Comparison of ENCODE assay signal across 8 cellular contexts in genomic region chr14:94770251-94770749, GRCh38. TPM values are rescaled to one million over a fixed set of nuclear protein-coding genes. Genes with fewer than 3 reads are reported as not detected.
DNase-seq lines count a peak whose midpoint lies in the region; ATAC-seq and TF ChIP-seq lines count a peak whose summit lies in the region.

No MANE protein-coding gene starts in this region.

- H3K27ac ChIP-seq in HUES6 (ENCODE audit: low read depth, low read length) (no peak overlapping the region), dorsolateral prefrontal cortex (no peak overlapping the region)

- no peaks in the 10 kb centered on the region for H3K36me3 Mint-ChIP-seq in natural killer cell treated with Interleukin-12 subunit alpha and Interleukin-12 subunit beta and Interleukin-15 and Interleukin-18, amount 100 ng/mL, for 72 hours

- H3K4me3 Mint-ChIP-seq in natural killer cell treated with Interleukin-12 subunit alpha and Interleukin-12 subunit beta and Interleukin-15 and Interleukin-18, amount 100 ng/mL, for 72 hours, result peak overlapping the region; percentile 73

- H3K36me3 ChIP-seq in HUES6 (ENCODE audit: control insufficient read depth, insufficient read depth, low read length), result no peaks in the 10 kb centered on the region

- H3K9ac ChIP-seq in HUES6 (ENCODE audit: low read length), result no peak overlapping the region

- peaks cover 100% of the 10 kb centered on the region for H3K27me3 ChIP-seq in HUES6 (ENCODE audit: control insufficient read depth, insufficient read depth, low read length)
- peaks cover 20 to 100% (median 100%) of the 10 kb centered on the region in 45 donors for H3K27me3 ChIP-seq in dorsolateral prefrontal cortex

- intact Hi-C loops in dorsolateral prefrontal cortex (cut with DNase I), result no loop called here

- H3K9me3 ChIP-seq in HUES6 (ENCODE audit: control insufficient read depth, insufficient read depth, low read depth, low read length), result no peaks in the 10 kb centered on the region

- H3K4me1 Mint-ChIP-seq in natural killer cell treated with Interleukin-12 subunit alpha and Interleukin-12 subunit beta and Interleukin-15 and Interleukin-18, amount 100 ng/mL, for 72 hours (ENCODE audit: low read depth in 2 of 2), result peaks cover 22 to 23% of the 10 kb centered on the region in 2 donors

- DNase-seq in AG04449 (ENCODE audit: low read depth, low spot score), result no peak
- no peak for DNase-seq in dorsolateral prefrontal cortex
- DNase-seq in natural killer cell treated with Interleukin-12 subunit alpha and Interleukin-12 subunit beta and Interleukin-15 and Interleukin-18, amount 100 ng/mL, for 72 hours (ENCODE audit: low spot score), result no peak
- no peak for DNase-seq in stimulated activated CD4-positive, alpha-beta T cell treated with anti-CD3 and anti-CD28 coated beads, Interleukin-2, amount 100 ng/mL, for 24 hours
- DNase-seq in NCI-H1417 treated with DMSO at 0.1 percent for 48 hours (lab: John Stamatoyannopoulos, UW), result no peak

- H3K4me1 ChIP-seq in HUES6 (ENCODE audit: control insufficient read depth, insufficient read depth, low read length), result peaks cover 66% of the 10 kb centered on the region

- POLR2A ChIA-PET in AG04449 (lab: Yijun Ruan, JAX), result no interaction called here

- TF ChIP-seq CTCF in AG04449 (IDR thresholded peaks at IDR 0.05; ENCODE audit: insufficient read depth, low read length, missing control alignments) (no peak), dorsolateral prefrontal cortex (IDR thresholded peaks at IDR 0.05 in 54 of 56, conservative IDR thresholded peaks at IDR 0.05 in 2 of 56; ENCODE audit: low read depth in 1 of 56, partially characterized antibody in 56 of 56) (no peak)

- H3K9me3 Mint-ChIP-seq in natural killer cell treated with Interleukin-12 subunit alpha and Interleukin-12 subunit beta and Interleukin-15 and Interleukin-18, amount 100 ng/mL, for 72 hours, result no peaks in the 10 kb centered on the region

- H3K4me3 ChIP-seq in AG04449 (ENCODE audit: low read depth, low read length), result peak overlapping the region; percentile 52
- peak overlapping the region; percentile 67 for H3K4me3 ChIP-seq in HUES6 (ENCODE audit: low read depth, low read length)
- peak overlapping the region in 57 of 59 donors; percentile 6 to 71 (median 53) for H3K4me3 ChIP-seq in dorsolateral prefrontal cortex

- ATAC-seq in natural killer cell treated with Interleukin-12 subunit alpha and Interleukin-12 subunit beta and Interleukin-15 and Interleukin-18, amount 100 ng/mL, for 72 hours, result no peak
- ATAC-seq in GM21367 (IDR thresholded peaks at IDR 0.05; ENCODE audit: unreplicated experiment), result no peak
- no peak for ATAC-seq in HG03378 (IDR thresholded peaks at IDR 0.05; ENCODE audit: unreplicated experiment)

- no peak overlapping the region for H3K27ac Mint-ChIP-seq in natural killer cell treated with Interleukin-12 subunit alpha and Interleukin-12 subunit beta and Interleukin-15 and Interleukin-18, amount 100 ng/mL, for 72 hours

- peaks cover 56 to 74% of the 10 kb centered on the region in 2 donors for H3K27me3 Mint-ChIP-seq in natural killer cell treated with Interleukin-12 subunit alpha and Interleukin-12 subunit beta and Interleukin-15 and Interleukin-18, amount 100 ng/mL, for 72 hours

- CTCF ChIA-PET in AG04449 (lab: Yijun Ruan, JAX), result no interaction called here

RNA-seq across cellular contexts. Expression of gene GSC, which starts 0.4 kb away (rescaled TPM):
- total RNA-seq in dorsolateral prefrontal cortex, result under 1 TPM in 7 of 120 experiments, not detected in 113; 0.38 to 0.77 (median 0.51) TPM
- not detected for total RNA-seq in natural killer cell treated with Interleukin-12 subunit alpha and Interleukin-12 subunit beta and Interleukin-15 and Interleukin-18, amount 100 ng/mL, for 72 hours
